ENCODE assay signal across 13 cellular contexts in genomic region chr19:6270822-6271221, GRCh38. TPM values are rescaled to one million over a fixed set of nuclear protein-coding genes. Genes with fewer than 3 reads are reported as not detected.
DNase-seq lines count a peak whose midpoint lies in the region; ATAC-seq, FAIRE-seq and TF ChIP-seq lines count a peak whose summit lies in the region.
"Had no signal": no experiment of that assay in that cellular context is flagged by ENCODE, and none has a peak within 500 bp of the region (broad histone marks: within the 10 kb centered on the region; RNA-seq: fewer than 3 reads in every experiment).

No MANE protein-coding gene starts in this region.

- POLR2A ChIA-PET in activated naive CD8-positive, alpha-beta T cell treated with anti-CD3 and anti-CD28 coated beads, Interleukin-2, amount 10 ng/mL, durations not matched to agents 7 days and 5 days (lab: Charles Lee): no interaction called here

- FAIRE-seq in kidney (lab: Jason Lieb, UNC): no peak

- peak overlapping the region; percentile 3 to 18 for H3K27ac ChIP-seq in kidney (ENCODE audit: low read depth in 2 of 2, low read length in 2 of 2)
- no peak overlapping the region for H3K27ac ChIP-seq in SJCRH30

- H3K9ac ChIP-seq in kidney (ENCODE audit: low read length in 2 of 2) (no peak overlapping the region), skeletal muscle satellite cell (ENCODE audit: low read depth, low read length) (peak overlapping the region; percentile 75)

- TF ChIP-seq CTCF in HFFc6 (IDR thresholded peaks at IDR 0.05) (no peak), kidney (IDR thresholded peaks at IDR 0.05; ENCODE audit: borderline replicate concordance, extremely low read depth, insufficient read depth) (no peak), omental fat pad (IDR thresholded peaks at IDR 0.05) (no peak)

- no peak for ATAC-seq in activated naive CD8-positive, alpha-beta T cell treated with anti-CD3 and anti-CD28 coated beads, Interleukin-2, amount 10 ng/mL, durations not matched to agents 7 days and 5 days (ENCODE audit: low read depth)
- no peak for ATAC-seq in omental fat pad (ENCODE audit: low FRiP score)
- ATAC-seq in HG02610 (IDR thresholded peaks at IDR 0.05; ENCODE audit: unreplicated experiment): no peak
- ATAC-seq: stimulated activated memory B cell treated with anti-CD40 and anti-IgM and Interleukin-4, amounts not matched to agents 10 μg/mL and 1 μg/mL and 100 μg/mL, for 72 hours had no signal

- H3K27ac Mint-ChIP-seq in HFFc6: peak overlapping the region; percentile 93
- peak overlapping the region; percentile 58 for H3K27ac Mint-ChIP-seq in activated naive CD8-positive, alpha-beta T cell treated with anti-CD3 and anti-CD28 coated beads, Interleukin-2, amount 10 ng/mL, durations not matched to agents 7 days and 5 days
- H3K27ac Mint-ChIP-seq in activated T-helper 2 cell treated with anti-CD3 and anti-CD28 coated beads, Interferon-gamma antibody, Interleukin-2, Interleukin-4, amounts not matched to agents 10 μg/mL and 5 μg/mL and 100 μg/mL, durations not matched to agents 14 hours and 24 hours and 36 hours: no peak overlapping the region
- H3K27ac Mint-ChIP-seq: stimulated activated memory B cell treated with anti-CD40 and anti-IgM and Interleukin-4, amounts not matched to agents 10 μg/mL and 1 μg/mL and 100 μg/mL, for 72 hours had no signal

- no peaks in the 10 kb centered on the region; the same call in 1 of the 2 replicates for H3K27me3 Mint-ChIP-seq in HFFc6 (ENCODE audit: insufficient read depth)
- H3K27me3 Mint-ChIP-seq in activated naive CD8-positive, alpha-beta T cell treated with anti-CD3 and anti-CD28 coated beads, Interleukin-2, amount 10 ng/mL, durations not matched to agents 7 days and 5 days: no peaks in the 10 kb centered on the region
- no peaks in the 10 kb centered on the region for H3K27me3 Mint-ChIP-seq in activated T-helper 2 cell treated with anti-CD3 and anti-CD28 coated beads, Interferon-gamma antibody, Interleukin-2, Interleukin-4, amounts not matched to agents 10 μg/mL and 5 μg/mL and 100 μg/mL, durations not matched to agents 14 hours and 24 hours and 36 hours (ENCODE audit: low read depth)
- H3K27me3 Mint-ChIP-seq: stimulated activated memory B cell treated with anti-CD40 and anti-IgM and Interleukin-4, amounts not matched to agents 10 μg/mL and 1 μg/mL and 100 μg/mL, for 72 hours had no signal

- H3K27me3 ChIP-seq in skeletal muscle satellite cell (ENCODE audit: control insufficient read depth, insufficient read depth, low read length) (no peaks in the 10 kb centered on the region), SJCRH30 (no peaks in the 10 kb centered on the region)

- DNase-seq in HFFc6: no peak
- no peak for DNase-seq in activated naive CD8-positive, alpha-beta T cell treated with anti-CD3 and anti-CD28 coated beads, Interleukin-2, amount 10 ng/mL, durations not matched to agents 7 days and 5 days
- DNase-seq in kidney: no peak
- DNase-seq in omental fat pad (ENCODE audit: low spot score): no peak
- DNase-seq in SJCRH30: no peak
- no peak for DNase-seq in activated T-helper 2 cell treated with anti-CD3 and anti-CD28 coated beads, Interferon-gamma antibody, Interleukin-2, Interleukin-4, amounts not matched to agents 10 μg/mL and 5 μg/mL and 100 μg/mL, durations not matched to agents 14 hours and 24 hours and 36 hours (ENCODE audit: low spot score)
- DNase-seq: activated CD4-positive, alpha-beta T cell treated with anti-CD3 and anti-CD28 coated beads, Interleukin-2, amount 50 U/mL, for 4 hours; effector memory CD4-positive, alpha-beta T cell; NCI-H187; SW 1271 had no signal

- H3K4me1 Mint-ChIP-seq in HFFc6 (ENCODE audit: low read depth): peaks cover 54% of the 10 kb centered on the region
- H3K4me1 Mint-ChIP-seq in activated naive CD8-positive, alpha-beta T cell treated with anti-CD3 and anti-CD28 coated beads, Interleukin-2, amount 10 ng/mL, durations not matched to agents 7 days and 5 days: peaks cover 12% of the 10 kb centered on the region
- peaks cover 2% of the 10 kb centered on the region for H3K4me1 Mint-ChIP-seq in activated T-helper 2 cell treated with anti-CD3 and anti-CD28 coated beads, Interferon-gamma antibody, Interleukin-2, Interleukin-4, amounts not matched to agents 10 μg/mL and 5 μg/mL and 100 μg/mL, durations not matched to agents 14 hours and 24 hours and 36 hours (ENCODE audit: low read depth)

- intact Hi-C loops in kidney (cut with DNase I): no loop called here
- intact Hi-C loops in activated T-helper 2 cell treated with anti-CD3 and anti-CD28 coated beads, Interferon-gamma antibody, Interleukin-2, Interleukin-4, amounts not matched to agents 10 μg/mL and 5 μg/mL and 100 μg/mL, durations not matched to agents 14 hours and 24 hours and 36 hours (cut with micrococcal nuclease): no loop called here

- peak overlapping the region; percentile 84 for H3K4me3 Mint-ChIP-seq in HFFc6
- H3K4me3 Mint-ChIP-seq in activated naive CD8-positive, alpha-beta T cell treated with anti-CD3 and anti-CD28 coated beads, Interleukin-2, amount 10 ng/mL, durations not matched to agents 7 days and 5 days: no peak overlapping the region
- no peak overlapping the region for H3K4me3 Mint-ChIP-seq in activated T-helper 2 cell treated with anti-CD3 and anti-CD28 coated beads, Interferon-gamma antibody, Interleukin-2, Interleukin-4, amounts not matched to agents 10 μg/mL and 5 μg/mL and 100 μg/mL, durations not matched to agents 14 hours and 24 hours and 36 hours (ENCODE audit: low read depth)
- H3K4me3 Mint-ChIP-seq: stimulated activated memory B cell treated with anti-CD40 and anti-IgM and Interleukin-4, amounts not matched to agents 10 μg/mL and 1 μg/mL and 100 μg/mL, for 72 hours had no signal

- H3K4me3 ChIP-seq in kidney (ENCODE audit: low read length in 2 of 2) (peak overlapping the region in 1 of 2 donors; percentile 38), skeletal muscle satellite cell (ENCODE audit: low read length) (peak overlapping the region; percentile 52), SJCRH30 (no peak overlapping the region)

- H3K9me3 Mint-ChIP-seq in HFFc6: no peaks in the 10 kb centered on the region
- H3K9me3 Mint-ChIP-seq in activated naive CD8-positive, alpha-beta T cell treated with anti-CD3 and anti-CD28 coated beads, Interleukin-2, amount 10 ng/mL, durations not matched to agents 7 days and 5 days: no peaks in the 10 kb centered on the region
- no peaks in the 10 kb centered on the region for H3K9me3 Mint-ChIP-seq in activated T-helper 2 cell treated with anti-CD3 and anti-CD28 coated beads, Interferon-gamma antibody, Interleukin-2, Interleukin-4, amounts not matched to agents 10 μg/mL and 5 μg/mL and 100 μg/mL, durations not matched to agents 14 hours and 24 hours and 36 hours
- H3K9me3 Mint-ChIP-seq: stimulated activated memory B cell treated with anti-CD40 and anti-IgM and Interleukin-4, amounts not matched to agents 10 μg/mL and 1 μg/mL and 100 μg/mL, for 72 hours had no signal

- no peaks in the 10 kb centered on the region for H3K9me3 ChIP-seq in kidney (ENCODE audit: control insufficient read depth in 1 of 2, low read length in 2 of 2)
- no peaks in the 10 kb centered on the region for H3K9me3 ChIP-seq in skeletal muscle satellite cell (replicated peaks; ENCODE audit: low read length)
- no peaks in the 10 kb centered on the region for H3K9me3 ChIP-seq in SJCRH30 (replicated peaks)

- H3K36me3 Mint-ChIP-seq in HFFc6 (ENCODE audit: low read depth): peaks cover 28% of the 10 kb centered on the region
- peaks cover 2% of the 10 kb centered on the region for H3K36me3 Mint-ChIP-seq in activated naive CD8-positive, alpha-beta T cell treated with anti-CD3 and anti-CD28 coated beads, Interleukin-2, amount 10 ng/mL, durations not matched to agents 7 days and 5 days
- peaks cover 42% of the 10 kb centered on the region for H3K36me3 Mint-ChIP-seq in activated T-helper 2 cell treated with anti-CD3 and anti-CD28 coated beads, Interferon-gamma antibody, Interleukin-2, Interleukin-4, amounts not matched to agents 10 μg/mL and 5 μg/mL and 100 μg/mL, durations not matched to agents 14 hours and 24 hours and 36 hours (ENCODE audit: low read depth)

- peak overlapping the region; percentile 77 for H3K4me2 ChIP-seq in skeletal muscle satellite cell (ENCODE audit: low read length)

- peaks cover 7 to 10% of the 10 kb centered on the region in 2 donors for H3K36me3 ChIP-seq in kidney (ENCODE audit: control insufficient read depth in 1 of 2, insufficient read depth in 2 of 2, low read length in 2 of 2)
- H3K36me3 ChIP-seq in skeletal muscle satellite cell (ENCODE audit: insufficient read depth, low read length): peaks cover 35% of the 10 kb centered on the region
- H3K36me3 ChIP-seq in SJCRH30: peaks cover 7% of the 10 kb centered on the region

- H3K4me1 ChIP-seq in kidney (ENCODE audit: control insufficient read depth in 1 of 2, insufficient read depth in 1 of 2, low read depth in 1 of 2, low read length in 2 of 2): peaks cover 46 to 47% of the 10 kb centered on the region in 2 donors
- H3K4me1 ChIP-seq in skeletal muscle satellite cell (ENCODE audit: control insufficient read depth, insufficient read depth, low read length): peaks cover 56% of the 10 kb centered on the region
- peaks cover 2% of the 10 kb centered on the region; the same call in 1 of the 2 replicates for H3K4me1 ChIP-seq in SJCRH30

RNA-seq across cellular contexts. Expression of gene MLLT1, which starts 9.0 kb away (rescaled TPM):
- total RNA-seq in HFFc6 (2021; fragmentation: NEBNext Ultra II Directional; extraction: Animal tissue kit (Norgen Biotek cat#: 25700)): 10 to 100 TPM; 54.6 to 69.4 (median 59.5) TPM
- total RNA-seq in activated naive CD8-positive, alpha-beta T cell treated with anti-CD3 and anti-CD28 coated beads, Interleukin-2, amount 10 ng/mL, durations not matched to agents 7 days and 5 days: 10 to 100 TPM; 37.8 to 42.1 TPM
- total RNA-seq in kidney (53.2 TPM), omental fat pad (10 to 100 TPM; 14.1 to 23.3 (median 18.1) TPM)
- polyA plus RNA-seq in kidney (ENCODE audit: insufficient read depth, low read depth, low replicate concordance): 32.0 TPM
- total RNA-seq in skeletal muscle satellite cell (2012; rRNA removed): 10.9 and 12.2 TPM in 2 replicates
- 23.3 and 23.8 TPM in 2 replicates for total RNA-seq in SJCRH30 (2014; rRNA removed; shearing (Covaris generic))
- total RNA-seq in activated T-helper 2 cell treated with anti-CD3 and anti-CD28 coated beads, Interferon-gamma antibody, Interleukin-2, Interleukin-4, amounts not matched to agents 10 μg/mL and 5 μg/mL and 100 μg/mL, durations not matched to agents 14 hours and 24 hours and 36 hours: 58.7 and 61.8 TPM in 2 replicates
